8 cellular contexts compared by ENCODE assay signal in the genomic region with DNA sequence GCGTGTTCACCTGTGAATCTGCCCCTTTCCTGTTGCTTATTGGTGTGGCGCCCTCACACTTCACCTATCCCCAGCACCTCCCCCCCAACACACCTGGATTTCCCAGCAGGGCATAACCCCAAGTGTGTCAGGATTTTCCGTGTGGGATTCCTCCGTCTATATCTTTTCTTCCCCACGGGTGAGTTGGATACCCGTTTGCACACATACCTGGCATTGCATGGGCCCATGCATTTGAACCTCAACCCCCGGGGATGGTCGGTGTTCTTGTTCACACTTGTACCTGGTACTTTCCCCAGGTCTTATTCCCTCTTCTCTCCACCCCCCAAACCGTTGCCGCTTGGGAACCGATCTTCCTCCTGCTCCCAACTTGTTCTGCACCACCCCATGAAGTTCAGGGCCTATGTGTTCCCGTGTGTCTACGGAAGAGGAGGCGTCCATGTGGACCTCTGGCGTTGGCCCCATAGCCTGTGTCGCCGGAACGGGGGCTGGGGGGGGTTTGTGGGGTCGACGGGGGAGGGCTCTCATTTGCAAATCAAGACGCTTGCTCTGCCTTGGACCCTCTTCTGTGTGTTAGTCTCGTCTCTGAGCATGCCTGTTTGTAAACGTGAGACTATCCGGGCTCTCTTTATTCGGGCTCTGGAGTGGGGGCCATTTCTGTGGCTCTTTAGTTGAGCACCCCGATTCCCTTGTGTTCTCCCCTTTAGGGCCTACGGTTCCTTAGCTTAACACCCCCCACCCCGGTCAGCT. TPM values are rescaled to one million over a fixed set of nuclear protein-coding genes. Genes with fewer than 3 reads are reported as not detected.
DNase-seq lines count a peak whose midpoint lies in the region; ATAC-seq and TF ChIP-seq lines count a peak whose summit lies in the region.

No MANE protein-coding gene starts in this region.

- H3K4me3 Mint-ChIP-seq in mesothelial cell of epicardium = peak overlapping the region; percentile 86

- CTCF ChIA-PET in PC-3 (lab: Charles Lee) = no interaction called here

- POLR2A ChIA-PET in PC-3 (lab: Charles Lee; ENCODE audit: unreplicated experiment) = interaction anchor here (0.6 kb wide), 1 partner anchor 48 kb away, joined by 3 read pairs; the partner anchor contains the start of gene RRAS

- H4K20me1 ChIP-seq in PC-3 (ENCODE audit: low read length) = peaks cover 6% of the 10 kb centered on the region; the same call in 1 of the 2 replicates

- no peaks in the 10 kb centered on the region for H3K27me3 ChIP-seq in PC-3 (ENCODE audit: low read length)

- BruUV-seq in PC-3 (replicated peaks; lab: Mats Ljungman, UMichigan) = TSS peak; percentile 70

- H2AFZ ChIP-seq in PC-3 (ENCODE audit: low read length) = peak overlapping the region; percentile 72; the same call in 1 of the 2 replicates

- H3K9me2 ChIP-seq in PC-3 (replicated peaks; ENCODE audit: low read length) = no peaks in the 10 kb centered on the region

- peaks cover 51% of the 10 kb centered on the region for H3K79me2 ChIP-seq in PC-3 (ENCODE audit: low read length)

- H3K9me3 ChIP-seq in PC-3 (ENCODE audit: low read length) = no peaks in the 10 kb centered on the region

- H3K4me3 ChIP-seq in PC-3 (ENCODE audit: low read length) = peak overlapping the region; percentile 99

- peak overlapping the region; percentile 91 for H3K4me2 ChIP-seq in PC-3 (ENCODE audit: low read length)

- H3K36me3 ChIP-seq in PC-3 (ENCODE audit: low read depth, low read length) = peaks cover 25% of the 10 kb centered on the region; the same call in 1 of the 2 replicates

- H3K4me1 Mint-ChIP-seq in mesothelial cell of epicardium = peaks cover 20% of the 10 kb centered on the region

- H3K27ac Mint-ChIP-seq in mesothelial cell of epicardium = peak overlapping the region; percentile 91

- peak; percentile 78 for DNase-seq in activated CD8-positive, alpha-beta memory T cell treated with anti-CD3 and anti-CD28 coated beads for 24 hours
- no peak for DNase-seq in activated CD8-positive, alpha-beta memory T cell treated with anti-CD3 and anti-CD28 coated beads, Interleukin-2, amount 50 U/mL, for 4 hours
- DNase-seq in PC-3 (peak; percentile 55), caudate nucleus (lab: John Stamatoyannopoulos, UW) (peak in 9 of 61 donors; percentile 13 to 40 (median 29)), mesothelial cell of epicardium (ENCODE audit: low spot score in 2 of 2, unreplicated experiment in 2 of 2) (peak in 1 of 2 experiments; percentile 42), activated gamma-delta T cell treated with Interleukin-2 at 50 U/mL for 16 hours (no peak), AG08395 (ENCODE audit: low spot score) (no peak), NCI-H446 treated with DMSO at 0.1 percent for 48 hours (lab: John Stamatoyannopoulos, UW) (no peak)

- no peaks in the 10 kb centered on the region for H3F3A ChIP-seq in PC-3 (ENCODE audit: low read length, unreplicated experiment)

- TF ChIP-seq CTCF in PC-3 (conservative IDR thresholded peaks at IDR 0.05; ENCODE audit: low read depth, low read length) (no peak), mesothelial cell of epicardium (IDR thresholded peaks at IDR 0.05; ENCODE audit: unreplicated experiment) (no peak)

- H3K9ac ChIP-seq in PC-3 (ENCODE audit: low read length) = peak overlapping the region; percentile 95

- no peaks in the 10 kb centered on the region for H3K36me3 Mint-ChIP-seq in mesothelial cell of epicardium

- intact Hi-C loops in PC-3 (cut with micrococcal nuclease) = loop anchor here (1.0 kb wide), 1 partner anchor 22 kb away; no protein-coding TSS in a partner anchor

- H3K27me3 Mint-ChIP-seq in mesothelial cell of epicardium (ENCODE audit: low read depth) = no peaks in the 10 kb centered on the region

- no peaks in the 10 kb centered on the region for H3K9me3 Mint-ChIP-seq in mesothelial cell of epicardium

- H3K4me1 ChIP-seq in PC-3 (ENCODE audit: insufficient read depth, low read length) = peaks cover 7% of the 10 kb centered on the region; the same call in 1 of the 2 replicates

- ATAC-seq in PC-3 = no peak

- H3K27ac ChIP-seq in PC-3 (ENCODE audit: low read length) (peak overlapping the region; percentile 87), caudate nucleus (ENCODE audit: low read depth, low read length) (peak overlapping the region; percentile 78)

RNA-seq across cellular contexts. Expression of gene PRR12, which starts 1.7 kb away (rescaled TPM):
- 14.6 and 25.7 TPM in 2 replicates for total RNA-seq in PC-3 (2014; rRNA removed)
- 53.3 to 58.5 TPM (median 54.2 TPM) in 3 replicates for total RNA-seq in mesothelial cell of epicardium

RNA-seq across cellular contexts. Expression of gene PRRG2, which starts 11.5 kb away (rescaled TPM):
- 16.4 and 17.0 TPM in 2 replicates for total RNA-seq in PC-3 (2014; rRNA removed)
- total RNA-seq in mesothelial cell of epicardium = 0.87 to 1.4 TPM (median 1.1 TPM) in 3 replicates

RNA-seq across cellular contexts. Expression of gene NOSIP, which starts 12.3 kb away (rescaled TPM):
- total RNA-seq in PC-3 (2014; rRNA removed) = 195 and 214 TPM in 2 replicates
- 53.3 to 60.7 TPM (median 60.1 TPM) in 3 replicates for total RNA-seq in mesothelial cell of epicardium

RNA-seq across cellular contexts. Expression of gene RRAS, which starts 47.3 kb away (rescaled TPM):
- total RNA-seq in PC-3 (2014; rRNA removed) = 24.0 and 32.0 TPM in 2 replicates
- 26.0 to 28.6 TPM (median 26.9 TPM) in 3 replicates for total RNA-seq in mesothelial cell of epicardium

RNA-seq across cellular contexts. Expression of gene SCAF1, which starts 49.4 kb away (rescaled TPM):
- 46.8 and 78.6 TPM in 2 replicates for total RNA-seq in PC-3 (2014; rRNA removed)
- total RNA-seq in mesothelial cell of epicardium = 87.3 to 89.9 TPM (median 88.9 TPM) in 3 replicates

Comparison
In these comparisons a context has a peak if more than half of its experiments do, and no peak if none do; other contexts are left out.
1. DNase-seq: peak in activated CD8-positive, alpha-beta memory T cell treated with anti-CD3 and anti-CD28 coated beads for 24 hours (single experiment) and PC-3 (single experiment); none in activated CD8-positive, alpha-beta memory T cell treated with anti-CD3 and anti-CD28 coated beads, Interleukin-2, amount 50 U/mL, for 4 hours (single experiment), activated gamma-delta T cell treated with Interleukin-2 at 50 U/mL for 16 hours (single experiment), AG08395 (single experiment) and NCI-H446 treated with DMSO at 0.1 percent for 48 hours (single experiment).